8 cellular contexts compared by ENCODE assay signal in genomic region chr16:57061084-57061905, GRCh38. TPM values are rescaled to one million over a fixed set of nuclear protein-coding genes. Genes with fewer than 3 reads are reported as not detected.
DNase-seq lines count a peak whose midpoint lies in the region; ATAC-seq and TF ChIP-seq lines count a peak whose summit lies in the region.

No MANE protein-coding gene starts in this region.

- H3K9me3 ChIP-seq in WERI-Rb-1 (ENCODE audit: severe bottlenecking) (no peaks in the 10 kb centered on the region), left ventricle myocardium inferior (replicated peaks) (no peaks in the 10 kb centered on the region)

- peak in 1 of 2 donors; percentile 13 for ATAC-seq in stimulated activated naive B cell treated with anti-CD40 and anti-IgM and Interleukin-4, amounts not matched to agents 10 μg/mL and 1 μg/mL and 100 μg/mL, for 72 hours (replicated peaks)
- no peak for ATAC-seq in HG02678 (IDR thresholded peaks at IDR 0.05; ENCODE audit: unreplicated experiment)

- intact Hi-C loops in left ventricle myocardium inferior (cut with micrococcal nuclease): no loop called here

- H3K27me3 Mint-ChIP-seq in stimulated activated naive B cell treated with anti-CD40 and anti-IgM and Interleukin-4, amounts not matched to agents 10 μg/mL and 1 μg/mL and 100 μg/mL, for 72 hours: no peaks in the 10 kb centered on the region

- peaks cover 21% of the 10 kb centered on the region for H3K4me1 ChIP-seq in left ventricle myocardium inferior

- H3K27me3 ChIP-seq in WERI-Rb-1 (ENCODE audit: insufficient read depth, low read depth, severe bottlenecking) (no peaks in the 10 kb centered on the region), left ventricle myocardium inferior (ENCODE audit: low read depth) (no peaks in the 10 kb centered on the region)

- H3K27ac Mint-ChIP-seq in stimulated activated naive B cell treated with anti-CD40 and anti-IgM and Interleukin-4, amounts not matched to agents 10 μg/mL and 1 μg/mL and 100 μg/mL, for 72 hours: peak overlapping the region; percentile 42

- H3K4me1 Mint-ChIP-seq in stimulated activated naive B cell treated with anti-CD40 and anti-IgM and Interleukin-4, amounts not matched to agents 10 μg/mL and 1 μg/mL and 100 μg/mL, for 72 hours: peaks cover 31 to 46% of the 10 kb centered on the region in 2 donors

- DNase-seq in NCI-H1417 (lab: John Stamatoyannopoulos, UW) (peak in 2 of 3 experiments; percentile 42 to 73), NCI-H1417 treated with DMSO at 0.1 percent for 48 hours (lab: John Stamatoyannopoulos, UW) (no peak), WERI-Rb-1 (peak; percentile 49), left ventricle myocardium inferior (peak; percentile 76), NK-92 (lab: John Stamatoyannopoulos, UW; ENCODE audit: unreplicated experiment) (no peak)
- no peak for DNase-seq in stimulated activated naive B cell treated with anti-CD40 and anti-IgM and Interleukin-4, amounts not matched to agents 10 μg/mL and 1 μg/mL and 100 μg/mL, for 72 hours
- no peak for DNase-seq in stimulated activated CD4-positive, alpha-beta T cell treated with anti-CD3 and anti-CD28 coated beads, Interleukin-2, amount 100 ng/mL, for 48 hours

- H3K4me3 ChIP-seq in WERI-Rb-1 (ENCODE audit: low read depth, low read length): no peak overlapping the region
- H3K4me3 ChIP-seq in left ventricle myocardium inferior: peak overlapping the region; percentile 21

- H3K27ac ChIP-seq in WERI-Rb-1 (peak overlapping the region; percentile 43), left ventricle myocardium inferior (replicated peaks) (peak overlapping the region; percentile 85)

- no peaks in the 10 kb centered on the region for H3K9me3 Mint-ChIP-seq in stimulated activated naive B cell treated with anti-CD40 and anti-IgM and Interleukin-4, amounts not matched to agents 10 μg/mL and 1 μg/mL and 100 μg/mL, for 72 hours

- TF ChIP-seq CTCF in WERI-Rb-1 (IDR thresholded peaks at IDR 0.05; ENCODE audit: low read depth, low read length): no peak
- TF ChIP-seq CTCF in left ventricle myocardium inferior (IDR thresholded peaks at IDR 0.05; ENCODE audit: borderline replicate concordance): no peak

- H3K36me3 ChIP-seq in WERI-Rb-1: no peaks in the 10 kb centered on the region
- peaks cover 5% of the 10 kb centered on the region for H3K36me3 ChIP-seq in left ventricle myocardium inferior

- H3K4me3 Mint-ChIP-seq in stimulated activated naive B cell treated with anti-CD40 and anti-IgM and Interleukin-4, amounts not matched to agents 10 μg/mL and 1 μg/mL and 100 μg/mL, for 72 hours: no peak overlapping the region

- H3K36me3 Mint-ChIP-seq in stimulated activated naive B cell treated with anti-CD40 and anti-IgM and Interleukin-4, amounts not matched to agents 10 μg/mL and 1 μg/mL and 100 μg/mL, for 72 hours: peaks cover 61% of the 10 kb centered on the region in 2 donors

RNA-seq across cellular contexts. Expression of gene CPNE2, which starts 31.1 kb away (rescaled TPM):
- total RNA-seq in left ventricle myocardium inferior: 13.7 TPM

Comparison
In these comparisons a context has a peak if more than half of its experiments do, and no peak if none do; other contexts are left out.
1. DNase-seq: peak in NCI-H1417 (2 of 3), WERI-Rb-1 (single experiment) and left ventricle myocardium inferior (single experiment); none in NCI-H1417 treated with DMSO at 0.1 percent for 48 hours (single experiment), stimulated activated naive B cell treated with anti-CD40 and anti-IgM and Interleukin-4, amounts not matched to agents 10 μg/mL and 1 μg/mL and 100 μg/mL, for 72 hours (single experiment), NK-92 (single experiment) and stimulated activated CD4-positive, alpha-beta T cell treated with anti-CD3 and anti-CD28 coated beads, Interleukin-2, amount 100 ng/mL, for 48 hours (0 of 2).